Comparison of ENCODE assay signal across 23 cellular contexts in the genomic region with DNA sequence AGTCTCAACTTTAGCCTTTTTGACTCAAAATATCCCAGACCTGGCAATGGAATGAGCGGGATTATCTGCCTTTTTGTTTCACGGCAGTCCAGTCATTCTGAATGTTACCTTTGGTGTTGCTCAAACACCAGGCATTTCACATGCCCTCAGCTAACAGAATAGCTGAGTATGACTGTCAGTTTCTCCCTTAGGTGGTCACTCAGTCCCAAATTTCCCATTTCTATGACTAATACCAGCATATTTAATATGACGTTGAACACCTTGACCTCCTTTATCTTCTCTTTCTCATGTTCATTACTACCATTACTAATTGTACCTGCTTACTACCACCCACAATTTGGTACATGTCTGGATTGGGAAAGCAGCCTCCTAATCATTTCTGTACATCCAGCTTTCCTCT.
DNase-seq lines count a peak whose midpoint lies in the region; ATAC-seq, FAIRE-seq and TF ChIP-seq lines count a peak whose summit lies in the region.
"Had no signal": no experiment of that assay in that cellular context is flagged by ENCODE, and none has a peak within 500 bp of the region (broad histone marks: within the 10 kb centered on the region; RNA-seq: fewer than 3 reads in every experiment).

No MANE protein-coding gene starts in this region.

- H3K9me3 Mint-ChIP-seq in GM23338, result peaks cover 35% of the 10 kb centered on the region

- no peak for FAIRE-seq in GM12878 (lab: Jason Lieb, UNC)
- FAIRE-seq: D721Med had no signal

- H3K27ac ChIP-seq in GM23338 (ENCODE audit: low read depth), result 0 out of 2 replicates have a peak overlapping the region, but pooled peaks have one; percentile 64
- peak overlapping the region; percentile 56 for H3K27ac ChIP-seq in GM12878 (ENCODE audit: control insufficient read depth, insufficient read depth)
- H3K27ac ChIP-seq in tibial artery, result peak overlapping the region; percentile 73 to 80
- no peak overlapping the region for H3K27ac ChIP-seq in substantia nigra (ENCODE audit: low read depth, low read length, poor library complexity, severe bottlenecking)
- H3K27ac ChIP-seq: Peyer's patch, SK-N-MC had no signal

- TF ChIP-seq POLR2A in GM12878 (IDR thresholded peaks at IDR 0.05; ENCODE audit: low read depth, low read length) (no peak), lower leg skin (IDR thresholded peaks at IDR 0.05) (no peak)

- H3F3A ChIP-seq in GM23338 (replicated peaks; ENCODE audit: low read depth), result peaks cover 4% of the 10 kb centered on the region; the same call in 1 of the 2 replicates

- H3K4me2 ChIP-seq in GM23338, result peak overlapping the region; percentile 45; the same call in 1 of the 2 replicates
- peak overlapping the region; percentile 46; the same call in 1 of the 2 replicates for H3K4me2 ChIP-seq in GM12878 (ENCODE audit: control insufficient read depth, insufficient read depth)

- WGBS in GM12878 (ENCODE audit: insufficient coverage, insufficient replicate concordance, low lambda C conversion rate, missing lambda C conversion rate), result 21% methylated on average over 3 of the region's 3 CpGs
- 60 to 69% methylated on average over 3 of the region's 3 CpGs for WGBS in lower leg skin, 2 donors

- RAD21 ChIA-PET in GM12878 (lab: Charles Lee; ENCODE audit: unreplicated experiment), result interaction anchor here (0.8 to 10.5 kb wide), 21 partner anchors 8 to 1071 kb away, joined by 3 to 206 read pairs (median 7); partner anchors contain the start of gene EDN1

- DNase-seq in GM23338 (ENCODE audit: low spot score) (no peak), GM12878 (ENCODE audit: low read depth, low spot score) (no peak), kidney tubule cell (ENCODE audit: low spot score) (peak; percentile 27), tibial artery (no peak), substantia nigra (lab: John Stamatoyannopoulos, UW) (no peak), lower leg skin (ENCODE audit: low spot score in 2 of 2) (no peak)
- DNase-seq: activated CD4-positive, CD25-positive, alpha-beta regulatory T cell; activated CD8-positive, alpha-beta T cell treated with anti-CD3 and anti-CD28 coated beads, Interleukin-2, amount 10 ng/mL, durations not matched to agents 7 days and 5 days; activated T-cell treated with anti-CD3 and anti-CD28 coated beads, Interleukin-2, amount 50 U/mL, for 48 hours; BE2C; erythroblast; KBM-7; left lung; NCI-H1694; Peyer's patch; right cardiac atrium; transverse colon had no signal

- no peak overlapping the region for H2AFZ ChIP-seq in GM23338
- H2AFZ ChIP-seq in GM12878 (ENCODE audit: control insufficient read depth, low read depth, low read length), result peak overlapping the region; percentile 68

- in situ Hi-C loops in GM12878 (cut with MboI), result loop anchor here (5.0 to 25.0 kb wide), 2 partner anchors 252 to 1757 kb away; partner anchors contain the start of gene CD83

- H3K4me3 Mint-ChIP-seq in GM23338, result no peak overlapping the region
- H3K4me3 Mint-ChIP-seq: activated CD8-positive, alpha-beta T cell treated with anti-CD3 and anti-CD28 coated beads, Interleukin-2, amount 10 ng/mL, durations not matched to agents 7 days and 5 days; activated naive CD4-positive, alpha-beta T cell treated with anti-CD3 and anti-CD28 coated beads, Interleukin-2, amount 50 U/mL, for 24 hours; stimulated activated memory B cell treated with anti-CD40 and anti-IgM and Interleukin-4, amounts not matched to agents 10 μg/mL and 1 μg/mL and 100 μg/mL, for 72 hours; T-helper 2 cell treated with Interferon-gamma antibody and Interleukin-4, amounts not matched to agents 5 μg/mL and 100 μg/mL, for 36 hours had no signal

- SMC1A ChIA-PET in GM12878 (lab: Charles Lee; ENCODE audit: uncharacterized antibody, unreplicated experiment), result interaction anchor here (0.9 to 13.5 kb wide), 19 partner anchors 8 to 641 kb away, joined by 3 to 270 read pairs (median 10); partner anchors contain the start of gene EDN1

- H3K27ac Mint-ChIP-seq in GM23338, result no peak overlapping the region
- H3K27ac Mint-ChIP-seq: activated CD8-positive, alpha-beta T cell treated with anti-CD3 and anti-CD28 coated beads, Interleukin-2, amount 10 ng/mL, durations not matched to agents 7 days and 5 days; activated naive CD4-positive, alpha-beta T cell treated with anti-CD3 and anti-CD28 coated beads, Interleukin-2, amount 50 U/mL, for 24 hours; stimulated activated memory B cell treated with anti-CD40 and anti-IgM and Interleukin-4, amounts not matched to agents 10 μg/mL and 1 μg/mL and 100 μg/mL, for 72 hours; T-helper 2 cell treated with Interferon-gamma antibody and Interleukin-4, amounts not matched to agents 5 μg/mL and 100 μg/mL, for 36 hours had no signal

- no peak overlapping the region for H3K9ac ChIP-seq in GM12878 (ENCODE audit: control insufficient read depth, insufficient read depth, low read length)

- no peak for TF ChIP-seq RAD21 in GM12878 (IDR thresholded peaks at IDR 0.05; ENCODE audit: insufficient read depth, low read depth, low read length)

- POLR2A ChIA-PET in GM12878 (lab: Charles Lee), result interaction anchor here (0.6 to 4.2 kb wide), 12 partner anchors 8 to 1822 kb away, joined by 3 to 38 read pairs (median 5); no protein-coding TSS in a partner anchor

- peaks cover 35% of the 10 kb centered on the region for H3K36me3 Mint-ChIP-seq in GM23338 (ENCODE audit: low read depth)

- 0 out of 2 replicates have a peak, but pooled peaks cover 6% of the 10 kb centered on the region for H3K36me3 ChIP-seq in GM23338 (ENCODE audit: insufficient read depth)
- no peaks in the 10 kb centered on the region for H3K36me3 ChIP-seq in GM12878 (ENCODE audit: control insufficient read depth in 2 of 2, insufficient read depth in 2 of 2, low read length in 1 of 2)
- peaks cover 0 to 10% (median 0%) of the 10 kb centered on the region in 3 donors for H3K36me3 ChIP-seq in tibial artery
- H3K36me3 ChIP-seq: BE2C, left lung, Peyer's patch, transverse colon had no signal

- H3K4me3 ChIP-seq in GM23338, result no peak overlapping the region
- no peak overlapping the region for H3K4me3 ChIP-seq in GM12878
- H3K4me3 ChIP-seq in tibial artery, result no peak overlapping the region
- no peak overlapping the region for H3K4me3 ChIP-seq in lower leg skin (ENCODE audit: low read depth, poor library complexity, severe bottlenecking)
- H3K4me3 ChIP-seq: left lung, Peyer's patch, SK-N-MC, transverse colon had no signal

- H4K20me1 ChIP-seq in GM23338 (replicated peaks; ENCODE audit: insufficient read depth) (no peaks in the 10 kb centered on the region), GM12878 (ENCODE audit: control insufficient read depth, insufficient read depth) (no peaks in the 10 kb centered on the region)

- BruUV-seq in GM12878 (replicated peaks; lab: Mats Ljungman, UMichigan), result no TSS peak

- H3K27me3 ChIP-seq in GM23338 (ENCODE audit: insufficient read depth) (no peaks in the 10 kb centered on the region), GM12878 (replicated peaks in 1 of 2; ENCODE audit: control insufficient read depth in 2 of 2, insufficient read depth in 2 of 2, low read length in 1 of 2) (no peaks in the 10 kb centered on the region), tibial artery (no peaks in the 10 kb centered on the region)
- H3K27me3 ChIP-seq: BE2C, left lung, Peyer's patch, transverse colon had no signal

- no peaks in the 10 kb centered on the region for H3K79me2 ChIP-seq in GM23338 (replicated peaks; ENCODE audit: insufficient read depth)
- no peaks in the 10 kb centered on the region for H3K79me2 ChIP-seq in GM12878 (ENCODE audit: control insufficient read depth, insufficient read depth, low read length)

- ATAC-seq in GM23338, result no peak
- ATAC-seq in GM12878, result peak; percentile 50
- no peak for ATAC-seq in GM18517 (IDR thresholded peaks at IDR 0.05; ENCODE audit: unreplicated experiment)
- ATAC-seq: activated CD8-positive, alpha-beta T cell treated with anti-CD3 and anti-CD28 coated beads, Interleukin-2, amount 10 ng/mL, durations not matched to agents 7 days and 5 days; right cardiac atrium had no signal

- H3K9me3 ChIP-seq in GM12878 (replicated peaks; ENCODE audit: control insufficient read depth, insufficient read depth, low read length) (peaks cover 27% of the 10 kb centered on the region), tibial artery (peaks cover 3 to 15% (median 12%) of the 10 kb centered on the region in 3 donors)
- H3K9me3 ChIP-seq: BE2C had no signal

- CTCF ChIA-PET in GM12878 (lab: Yijun Ruan, JAX), result interaction anchor here (0.6 to 10.5 kb wide), 13 partner anchors 8 to 425 kb away, joined by 3 to 122 read pairs (median 7); partner anchors contain the start of gene EDN1

- TF ChIP-seq EP300 in GM12878 (IDR thresholded peaks at IDR 0.05; ENCODE audit: borderline replicate concordance in 1 of 2, control insufficient read depth in 1 of 2, low read depth in 2 of 2, low read length in 2 of 2), result no peak; a peak in 1 of 4 replicates

- intact Hi-C loops in GM12878 (cut with micrococcal nuclease; ENCODE audit: unreplicated experiment), result loop anchor here (2.0 to 10.0 kb wide), 7 partner anchors 27 to 643 kb away; no protein-coding TSS in a partner anchor
- intact Hi-C loops in tibial artery (cut with DNase I; ENCODE audit: low total_unique reads), result no loop called here
- intact Hi-C loops in lower leg skin (cut with DNase I; ENCODE audit: low total_unique reads), result no loop called here

- peaks cover 3% of the 10 kb centered on the region for H3K27me3 Mint-ChIP-seq in GM23338 (ENCODE audit: insufficient read depth, low read depth, poor library complexity)
- H3K27me3 Mint-ChIP-seq: stimulated activated memory B cell treated with anti-CD40 and anti-IgM and Interleukin-4, amounts not matched to agents 10 μg/mL and 1 μg/mL and 100 μg/mL, for 72 hours had no signal

- H3K4me1 ChIP-seq in GM23338 (ENCODE audit: insufficient read depth) (peaks cover 25% of the 10 kb centered on the region), GM12878 (ENCODE audit: control insufficient read depth, insufficient read depth, low read length) (peaks cover 55% of the 10 kb centered on the region), tibial artery (peaks cover 0 to 66% (median 23%) of the 10 kb centered on the region in 4 donors)
- H3K4me1 ChIP-seq: BE2C had no signal

- peaks cover 21% of the 10 kb centered on the region for H3K4me1 Mint-ChIP-seq in GM23338
- H3K4me1 Mint-ChIP-seq: activated naive CD4-positive, alpha-beta T cell treated with anti-CD3 and anti-CD28 coated beads, Interleukin-2, amount 50 U/mL, for 24 hours had no signal

- no peak for TF ChIP-seq CTCF in GM23338 (conservative IDR thresholded peaks at IDR 0.05; ENCODE audit: low read depth in 2 of 2)
- TF ChIP-seq CTCF in GM12878 (IDR thresholded peaks at IDR 0.05 in 2 of 3, conservative IDR thresholded peaks at IDR 0.05 in 1 of 3; ENCODE audit: control insufficient read depth in 2 of 3, extremely low read depth in 1 of 3, insufficient read depth in 1 of 3, low read depth in 3 of 3, low read length in 3 of 3), result no peak
- no peak for TF ChIP-seq CTCF in tibial artery (IDR thresholded peaks at IDR 0.05)
- TF ChIP-seq CTCF in lower leg skin (IDR thresholded peaks at IDR 0.05), result no peak

- H3K9me2 ChIP-seq in GM23338 (ENCODE audit: insufficient read depth), result no peaks in the 10 kb centered on the region; the same call in none of the 2 replicates

TF ChIP-seq in GM23338, 12 proteins besides CTCF, POLR2A, EP300 and RAD21 (continues in another document):
- TF ChIP-seq ZNF331 (CRISPR knock-in tag; IDR thresholded peaks at IDR 0.05; ENCODE audit: low read depth), result no peak

TF ChIP-seq in GM12878, 131 proteins besides CTCF, POLR2A, EP300 and RAD21 (continues in another document):
- TF ChIP-seq SMARCA5 (IDR thresholded peaks at IDR 0.05), result no peak
